ENCODE assay signal across 17 cellular contexts in the genomic region with DNA sequence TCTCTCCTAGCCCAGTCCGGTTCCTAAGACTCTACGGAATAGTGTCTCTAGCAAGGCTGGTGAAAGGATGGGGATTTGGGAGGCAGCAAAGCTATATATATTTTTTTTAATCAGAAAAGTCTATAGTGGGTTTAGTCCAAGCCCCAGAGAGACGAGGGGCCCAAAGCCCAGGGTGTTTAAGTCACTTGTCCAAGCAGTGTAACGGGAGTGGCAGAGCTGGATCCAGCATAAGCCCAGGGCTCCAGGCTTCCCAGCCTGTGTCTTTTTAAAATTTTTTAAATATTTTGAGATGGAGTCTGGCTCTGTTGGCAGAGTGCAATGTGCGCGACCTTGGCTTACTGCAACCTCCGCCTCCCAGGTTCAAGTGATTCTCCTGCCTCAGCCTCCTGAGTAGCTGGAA. TPM values are rescaled to one million over a fixed set of nuclear protein-coding genes. Genes with fewer than 3 reads are reported as not detected.
"Had no signal": no experiment of that assay in that cellular context is flagged by ENCODE, and none has a peak within 500 bp of the region (broad histone marks: within the 10 kb centered on the region; RNA-seq: fewer than 3 reads in every experiment).

No MANE protein-coding gene starts in this region.

- H3K27me3 ChIP-seq: right atrium auricular region, thyroid gland had no signal

- H3K9me3 ChIP-seq: colonic mucosa, heart left ventricle, right atrium auricular region, suprapubic skin, thyroid gland had no signal

- ATAC-seq: left lobe of liver; naive thymus-derived CD4-positive, alpha-beta T cell; stimulated activated effector memory CD8-positive, alpha-beta T cell treated with anti-CD3 and anti-CD28 coated beads, Interleukin-12 subunit alpha, Interleukin-12 subunit beta, amount 100 ng/mL, for 72 hours; stimulated activated naive CD8-positive, alpha-beta T cell treated with anti-CD3 and anti-CD28 coated beads, Interleukin-15, Interleukin-2, amounts not matched to agents 100 U/mL and 50 U/mL, for 24 hours had no signal

- H3K4me1 ChIP-seq: colonic mucosa, suprapubic skin had no signal

- DNase-seq: caudate nucleus; colonic mucosa; dermis blood vessel endothelial cell; erythroblast; heart left ventricle; islet precursor cell; naive thymus-derived CD4-positive, alpha-beta T cell; nephron progenitor cell; stimulated activated CD4-positive, alpha-beta T cell treated with anti-CD3 and anti-CD28 coated beads, Interleukin-4, amount 100 ng/mL, for 1 hour; stimulated activated CD8-positive, alpha-beta memory T cell treated with anti-CD3 and anti-CD28 coated beads, Interleukin-4, amount 100 ng/mL, for 48 hours; stimulated activated naive CD8-positive, alpha-beta T cell treated with anti-CD3 and anti-CD28 coated beads, Interleukin-15, Interleukin-2, amounts not matched to agents 100 U/mL and 50 U/mL, for 24 hours; thyroid gland had no signal

- H3K4me3 ChIP-seq: colonic mucosa, heart left ventricle, right atrium auricular region, smooth muscle cell, suprapubic skin, thyroid gland had no signal

- H3K36me3 ChIP-seq: colonic mucosa, heart left ventricle, right atrium auricular region, suprapubic skin, thyroid gland had no signal

- H3K27ac ChIP-seq: colonic mucosa, heart left ventricle, suprapubic skin, thyroid gland had no signal

RNA-seq across cellular contexts. Expression of gene GRIK4, which starts 6.8 kb away (rescaled TPM):
- total RNA-seq: smooth muscle cell had no signal
- polyA plus RNA-seq: naive thymus-derived CD4-positive, alpha-beta T cell; smooth muscle cell had no signal
